ENCODE assay signal across 9 cellular contexts in genomic region chr12:81644503-81644902, GRCh38.
DNase-seq lines count a peak whose midpoint lies in the region; ATAC-seq, FAIRE-seq and TF ChIP-seq lines count a peak whose summit lies in the region.
"Had no signal": no experiment of that assay in that cellular context is flagged by ENCODE, and none has a peak within 500 bp of the region (broad histone marks: within the 10 kb centered on the region; RNA-seq: fewer than 3 reads in every experiment).

No MANE protein-coding gene starts in this region.

- H3K27ac Mint-ChIP-seq in immature natural killer cell: no peak overlapping the region
- no peak overlapping the region for H3K27ac Mint-ChIP-seq in activated CD8-positive, alpha-beta memory T cell treated with anti-CD3 and anti-CD28 coated beads, Interleukin-2, amount 10 ng/mL, durations not matched to agents 7 days and 5 days

- H3K79me2 ChIP-seq in DOHH2 (ENCODE audit: control insufficient read depth, low read length): no peaks in the 10 kb centered on the region

- H3K9me3 Mint-ChIP-seq in immature natural killer cell: no peaks in the 10 kb centered on the region
- H3K9me3 Mint-ChIP-seq in activated CD8-positive, alpha-beta memory T cell treated with anti-CD3 and anti-CD28 coated beads, Interleukin-2, amount 10 ng/mL, durations not matched to agents 7 days and 5 days (ENCODE audit: low read depth): no peaks in the 10 kb centered on the region

- no peaks in the 10 kb centered on the region for H3K27me3 ChIP-seq in DOHH2 (ENCODE audit: control insufficient read depth, low read length)
- no peaks in the 10 kb centered on the region for H3K27me3 ChIP-seq in WERI-Rb-1 (ENCODE audit: insufficient read depth, low read depth, severe bottlenecking)
- H3K27me3 ChIP-seq: SJCRH30 had no signal

- H3K9me3 ChIP-seq in DOHH2 (ENCODE audit: control insufficient read depth, insufficient read depth, low read length) (no peaks in the 10 kb centered on the region), WERI-Rb-1 (ENCODE audit: severe bottlenecking) (no peaks in the 10 kb centered on the region)
- H3K9me3 ChIP-seq: SJCRH30 had no signal

- TF ChIP-seq CTCF in DOHH2 (IDR thresholded peaks at IDR 0.05; ENCODE audit: low read depth, low read length, poor library complexity, severe bottlenecking): peak; percentile 20
- TF ChIP-seq CTCF in WERI-Rb-1 (IDR thresholded peaks at IDR 0.05; ENCODE audit: low read depth, low read length): 0 out of 2 replicates have a peak, but pooled peaks have one; percentile 4

- H3K4me3 ChIP-seq in DOHH2 (ENCODE audit: low read length): no peak overlapping the region
- no peak overlapping the region for H3K4me3 ChIP-seq in WERI-Rb-1 (ENCODE audit: low read depth, low read length)
- H3K4me3 ChIP-seq: SJCRH30 had no signal

- H4K20me1 ChIP-seq in DOHH2 (ENCODE audit: control insufficient read depth, insufficient read depth, low read depth, low read length): no peaks in the 10 kb centered on the region

- H3K9me2 ChIP-seq in DOHH2 (replicated peaks; ENCODE audit: control insufficient read depth, low read length): no peaks in the 10 kb centered on the region

- no peaks in the 10 kb centered on the region for H3K27me3 Mint-ChIP-seq in immature natural killer cell (ENCODE audit: low read depth in 3 of 3)
- H3K27me3 Mint-ChIP-seq in activated CD8-positive, alpha-beta memory T cell treated with anti-CD3 and anti-CD28 coated beads, Interleukin-2, amount 10 ng/mL, durations not matched to agents 7 days and 5 days: no peaks in the 10 kb centered on the region

- H3K27ac ChIP-seq in DOHH2 (ENCODE audit: low read depth, low read length) (no peak overlapping the region), WERI-Rb-1 (no peak overlapping the region)
- H3K27ac ChIP-seq: SJCRH30 had no signal

- H3K4me2 ChIP-seq in DOHH2 (ENCODE audit: low read length): no peak overlapping the region

- no peak for ATAC-seq in HG03280 (IDR thresholded peaks at IDR 0.05; ENCODE audit: unreplicated experiment)
- ATAC-seq in activated CD8-positive, alpha-beta memory T cell treated with anti-CD3 and anti-CD28 coated beads, Interleukin-2, amount 10 ng/mL, durations not matched to agents 7 days and 5 days: no peak

- H3K4me1 ChIP-seq in DOHH2 (ENCODE audit: control insufficient read depth, low read length): no peaks in the 10 kb centered on the region
- H3K4me1 ChIP-seq: SJCRH30 had no signal

- H3K36me3 Mint-ChIP-seq in immature natural killer cell: no peaks in the 10 kb centered on the region
- no peaks in the 10 kb centered on the region for H3K36me3 Mint-ChIP-seq in activated CD8-positive, alpha-beta memory T cell treated with anti-CD3 and anti-CD28 coated beads, Interleukin-2, amount 10 ng/mL, durations not matched to agents 7 days and 5 days

- CTCF ChIA-PET in activated CD8-positive, alpha-beta memory T cell treated with anti-CD3 and anti-CD28 coated beads, Interleukin-2, amount 10 ng/mL, durations not matched to agents 7 days and 5 days (lab: Charles Lee): no interaction called here

- 0 out of 2 replicates have a peak, but pooled peaks cover 4% of the 10 kb centered on the region for H3F3A ChIP-seq in DOHH2 (ENCODE audit: control insufficient read depth, insufficient read depth)

- H3K4me3 Mint-ChIP-seq in immature natural killer cell: no peak overlapping the region
- H3K4me3 Mint-ChIP-seq in activated CD8-positive, alpha-beta memory T cell treated with anti-CD3 and anti-CD28 coated beads, Interleukin-2, amount 10 ng/mL, durations not matched to agents 7 days and 5 days: no peak overlapping the region

- H3K36me3 ChIP-seq in DOHH2 (ENCODE audit: control insufficient read depth, low read length) (no peaks in the 10 kb centered on the region), WERI-Rb-1 (no peaks in the 10 kb centered on the region)
- H3K36me3 ChIP-seq: SJCRH30 had no signal

- FAIRE-seq in GM19239 (lab: Jason Lieb, UNC): no peak

- DNase-seq in HCEC 1CT: peak; percentile 52
- DNase-seq in NCI-H1694 treated with DMSO at 0.1 percent for 48 hours (lab: John Stamatoyannopoulos, UW): peak; percentile 60
- DNase-seq in WERI-Rb-1: no peak
- peak; percentile 28 to 46 (median 35) for DNase-seq in immature natural killer cell
- DNase-seq in GM19239 (ENCODE audit: insufficient read length, low spot score): no peak
- no peak for DNase-seq in activated CD8-positive, alpha-beta memory T cell treated with anti-CD3 and anti-CD28 coated beads, Interleukin-2, amount 10 ng/mL, durations not matched to agents 7 days and 5 days

- H3K4me1 Mint-ChIP-seq in immature natural killer cell: no peaks in the 10 kb centered on the region
- H3K4me1 Mint-ChIP-seq in activated CD8-positive, alpha-beta memory T cell treated with anti-CD3 and anti-CD28 coated beads, Interleukin-2, amount 10 ng/mL, durations not matched to agents 7 days and 5 days: no peaks in the 10 kb centered on the region

Comparison
In these comparisons a context has a peak if more than half of its experiments do, and no peak if none do; other contexts are left out.
1. DNase-seq: peak in HCEC 1CT (single experiment), NCI-H1694 treated with DMSO at 0.1 percent for 48 hours (single experiment) and immature natural killer cell (3 of 3); none in WERI-Rb-1 (single experiment), GM19239 (single experiment) and activated CD8-positive, alpha-beta memory T cell treated with anti-CD3 and anti-CD28 coated beads, Interleukin-2, amount 10 ng/mL, durations not matched to agents 7 days and 5 days (single experiment).